In genomic region chr5:38814879-38815278, GRCh38 we compare ENCODE assay signal across 25 cellular contexts. TPM values are rescaled to one million over a fixed set of nuclear protein-coding genes. Genes with fewer than 3 reads are reported as not detected.
"Had no signal": no experiment of that assay in that cellular context is flagged by ENCODE, and none has a peak within 500 bp of the region (broad histone marks: within the 10 kb centered on the region; RNA-seq: fewer than 3 reads in every experiment).

No MANE protein-coding gene starts in this region.

- H3K36me3 ChIP-seq: neural progenitor cell, ovary, right lobe of liver, sigmoid colon, stomach, thoracic aorta, thyroid gland, tibial nerve, upper lobe of left lung, uterus had no signal

- H3K4me1 ChIP-seq: neural progenitor cell, parathyroid adenoma, psoas muscle, right lobe of liver, uterus had no signal

- H3K9ac ChIP-seq: neural progenitor cell, parathyroid adenoma had no signal

- H3K9me3 ChIP-seq: ovary, psoas muscle, right lobe of liver, sigmoid colon, stomach, thoracic aorta, thyroid gland, tibial nerve, upper lobe of left lung, uterus had no signal

- ATAC-seq: natural killer cell; psoas muscle; right cardiac atrium; right lobe of liver; stimulated activated effector memory CD8-positive, alpha-beta T cell treated with anti-CD3 and anti-CD28 coated beads, Interleukin-12 subunit alpha, Interleukin-12 subunit beta, amount 100 ng/mL, for 72 hours; stimulated activated naive B cell treated with anti-CD40 and anti-IgM and Interleukin-4, amounts not matched to agents 10 μg/mL and 1 μg/mL and 100 μg/mL, for 72 hours had no signal

- H3K27ac ChIP-seq: neural progenitor cell, ovary, parathyroid adenoma, psoas muscle, right lobe of liver, sigmoid colon, stomach, thoracic aorta, thyroid gland, tibial nerve, upper lobe of left lung, uterus had no signal

- H3K4me3 ChIP-seq: neural progenitor cell, ovary, psoas muscle, right lobe of liver, sigmoid colon, stomach, thoracic aorta, thyroid gland, tibial nerve, upper lobe of left lung, uterus had no signal

- H3K27me3 ChIP-seq: neural progenitor cell, ovary, right lobe of liver, sigmoid colon, stomach, thyroid gland, tibial nerve, upper lobe of left lung, uterus had no signal

- DNase-seq: natural killer cell; occipital lobe; ovary; posterior cingulate gyrus; psoas muscle; right cardiac atrium; right lobe of liver; sigmoid colon; small intestine; stimulated activated CD4-positive, alpha-beta T cell treated with anti-CD3 and anti-CD28 coated beads, Interleukin-15, amount 100 ng/mL, for 24 hours; stimulated activated CD4-positive, alpha-beta T cell treated with anti-CD3 and anti-CD28 coated beads, Interleukin-2, amount 100 ng/mL, for 24 hours; stimulated activated CD4-positive, alpha-beta T cell treated with anti-CD3 and anti-CD28 coated beads, Interleukin-2, amount 100 ng/mL, for 48 hours; stimulated activated CD4-positive, alpha-beta T cell treated with anti-CD3 and anti-CD28 coated beads, Interleukin-4, amount 100 ng/mL, for 24 hours; stimulated activated naive B cell treated with anti-CD40 and anti-IgM and Interleukin-4, amounts not matched to agents 10 μg/mL and 1 μg/mL and 100 μg/mL, for 72 hours; stimulated activated naive CD4-positive, alpha-beta T cell treated with Interleukin-2 at 50 U/mL for 16 hours; stomach; thyroid gland; trophoblast cell; upper lobe of left lung; uterus had no signal

RNA-seq across cellular contexts. Expression of gene OSMR, which starts 30.9 kb away (rescaled TPM):
- total RNA-seq: natural killer cell had no signal
